9 cellular contexts compared by ENCODE assay signal in the genomic region with DNA sequence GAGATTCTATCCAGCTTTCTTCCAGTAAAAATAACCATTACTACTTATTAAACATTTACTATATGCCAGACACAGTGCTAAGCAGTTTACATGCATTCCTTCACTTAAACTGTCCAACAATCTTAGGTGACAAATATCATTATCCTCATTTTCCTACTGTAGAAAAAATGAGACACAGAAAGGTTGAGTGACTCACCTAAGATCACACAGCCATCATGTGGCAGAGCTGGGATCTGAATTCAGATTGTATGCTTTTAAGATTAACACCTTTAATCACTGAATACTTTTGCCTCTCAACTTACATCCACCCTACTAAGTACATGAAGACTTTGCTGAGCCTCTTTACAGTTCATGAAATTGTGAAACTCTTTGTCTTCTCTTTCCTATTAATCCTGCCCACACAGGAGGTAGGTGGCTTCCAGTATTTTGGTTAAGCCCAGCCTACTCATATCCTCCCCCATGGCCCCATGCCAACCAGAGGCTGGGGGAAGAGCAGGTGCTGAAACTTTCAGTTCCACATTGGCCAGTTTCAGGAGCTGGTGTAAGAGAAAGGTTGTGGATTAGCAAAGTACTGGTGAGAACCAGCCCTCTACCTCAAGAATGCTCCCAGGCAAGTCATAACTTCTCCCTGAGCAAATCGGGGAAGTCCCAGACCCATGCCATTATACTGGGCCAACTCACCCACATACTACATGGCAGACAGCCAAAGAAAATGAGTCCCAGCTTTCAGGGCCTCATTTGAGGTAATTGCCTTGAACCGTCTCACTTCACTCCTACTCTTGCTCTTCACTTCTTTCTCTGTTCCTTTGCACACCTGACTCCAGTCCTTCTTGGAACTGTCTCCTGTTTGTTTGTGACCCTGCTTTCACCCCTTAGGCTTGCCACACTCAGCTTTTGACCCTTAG.
DNase-seq lines count a peak whose midpoint lies in the region; ATAC-seq and TF ChIP-seq lines count a peak whose summit lies in the region.
"Had no signal": no experiment of that assay in that cellular context is flagged by ENCODE, and none has a peak within 500 bp of the region (broad histone marks: within the 10 kb centered on the region; RNA-seq: fewer than 3 reads in every experiment).

No MANE protein-coding gene starts in this region.

- in situ Hi-C loops in astrocyte of the cerebellum (cut with HindIII; ENCODE audit: low sequenced_read_pairs), result no loop called here

- no peak for TF ChIP-seq CTCF in astrocyte of the cerebellum (IDR thresholded peaks at IDR 0.05; ENCODE audit: low read depth, low read length, missing control alignments)

- ATAC-seq in GM18498 (IDR thresholded peaks at IDR 0.05; ENCODE audit: unreplicated experiment), result peak; percentile 96
- peak; percentile 96 for ATAC-seq in GM21515 (IDR thresholded peaks at IDR 0.05; ENCODE audit: unreplicated experiment)
- ATAC-seq in HG03571 (IDR thresholded peaks at IDR 0.05; ENCODE audit: unreplicated experiment), result peak; percentile 98

- no peak overlapping the region for H3K4me3 ChIP-seq in astrocyte of the cerebellum (ENCODE audit: low read depth, low read length)
- H3K4me3 ChIP-seq: cardiac muscle cell had no signal

- peak; percentile 1 for DNase-seq in astrocyte of the cerebellum (ENCODE audit: low read depth)
- DNase-seq in NCI-H187 (lab: John Stamatoyannopoulos, UW), result no peak
- DNase-seq in retina, result no peak
- no peak for DNase-seq in D341Med (ENCODE audit: low spot score)
- DNase-seq in cerebellar nuclear complex (lab: John Stamatoyannopoulos, UW), result no peak
